Comparison of ENCODE assay signal across 32 cellular contexts in the genomic region with DNA sequence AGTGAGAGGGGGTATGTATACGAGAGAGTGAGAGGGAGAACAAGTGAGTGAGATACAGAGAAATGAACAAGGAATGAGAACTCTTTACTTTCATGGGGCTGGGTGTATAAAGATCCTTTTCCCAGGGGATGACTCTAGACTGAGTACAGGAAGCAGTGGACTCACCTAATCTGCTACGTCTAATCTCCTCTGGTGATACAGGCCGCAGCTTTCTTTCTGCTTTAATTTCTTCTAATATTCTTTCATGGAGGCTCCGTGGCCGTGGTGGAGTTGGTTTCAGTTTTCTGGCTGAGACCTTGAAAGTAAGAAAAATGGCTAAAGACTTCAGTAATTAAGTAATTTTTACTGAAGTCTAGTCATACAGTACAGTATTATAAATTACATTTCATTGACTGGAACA.
"Had no signal": no experiment of that assay in that cellular context is flagged by ENCODE, and none has a peak within 500 bp of the region (broad histone marks: within the 10 kb centered on the region; RNA-seq: fewer than 3 reads in every experiment).

No MANE protein-coding gene starts in this region.

- H3K27me3 Mint-ChIP-seq: activated CD4-positive, alpha-beta memory T cell treated with anti-CD3 and anti-CD28 coated beads, Interleukin-2, amount 10 ng/mL, durations not matched to agents 7 days and 5 days; activated CD8-positive, alpha-beta memory T cell treated with anti-CD3 and anti-CD28 coated beads, Interleukin-2, amount 10 ng/mL, durations not matched to agents 7 days and 5 days; activated naive CD8-positive, alpha-beta T cell had no signal

- ATAC-seq: activated CD8-positive, alpha-beta memory T cell treated with anti-CD3 and anti-CD28 coated beads, Interleukin-2, amount 10 ng/mL, durations not matched to agents 7 days and 5 days; body of pancreas; Right ventricle myocardium inferior; SK-N-SH treated with all-trans-retinoic acid at 6 μM for 48 hours had no signal

- H3K9me3 Mint-ChIP-seq: activated CD4-positive, alpha-beta memory T cell treated with anti-CD3 and anti-CD28 coated beads, Interleukin-2, amount 10 ng/mL, durations not matched to agents 7 days and 5 days; activated naive CD4-positive, alpha-beta T cell treated with anti-CD3 and anti-CD28 coated beads, Interleukin-2, amount 10 ng/mL, durations not matched to agents 7 days and 5 days had no signal

- H3K4me3 ChIP-seq: ascending aorta, body of pancreas, breast epithelium, PC-9 had no signal

- H3K27me3 ChIP-seq: ascending aorta, body of pancreas, breast epithelium had no signal

- H3K4me1 Mint-ChIP-seq: activated CD4-positive, alpha-beta memory T cell treated with anti-CD3 and anti-CD28 coated beads, Interleukin-2, amount 10 ng/mL, durations not matched to agents 7 days and 5 days; activated CD8-positive, alpha-beta memory T cell treated with anti-CD3 and anti-CD28 coated beads, Interleukin-2, amount 10 ng/mL, durations not matched to agents 7 days and 5 days; activated naive CD4-positive, alpha-beta T cell treated with anti-CD3 and anti-CD28 coated beads, Interleukin-2, amount 10 ng/mL, durations not matched to agents 7 days and 5 days had no signal

- H3K4me3 Mint-ChIP-seq: activated CD4-positive, alpha-beta memory T cell treated with anti-CD3 and anti-CD28 coated beads, Interleukin-2, amount 10 ng/mL, durations not matched to agents 7 days and 5 days; activated CD8-positive, alpha-beta memory T cell treated with anti-CD3 and anti-CD28 coated beads, Interleukin-2, amount 10 ng/mL, durations not matched to agents 7 days and 5 days; activated naive CD4-positive, alpha-beta T cell treated with anti-CD3 and anti-CD28 coated beads, Interleukin-2, amount 10 ng/mL, durations not matched to agents 7 days and 5 days; activated naive CD8-positive, alpha-beta T cell had no signal

- DNase-seq: activated CD4-positive, alpha-beta memory T cell treated with anti-CD3 and anti-CD28 coated beads, Interleukin-2, amount 10 ng/mL, durations not matched to agents 7 days and 5 days; activated CD4-positive, alpha-beta T cell treated with anti-CD3 and anti-CD28 coated beads for 1 hour; activated CD4-positive, alpha-beta T cell treated with anti-CD3 and anti-CD28 coated beads for 48 hours; activated CD4-positive, CD25-positive, alpha-beta regulatory T cell; activated CD8-positive, alpha-beta memory T cell treated with anti-CD3 and anti-CD28 coated beads for 24 hours; activated CD8-positive, alpha-beta memory T cell treated with anti-CD3 and anti-CD28 coated beads, Interleukin-2, amount 10 ng/mL, durations not matched to agents 7 days and 5 days; activated CD8-positive, alpha-beta memory T cell treated with anti-CD3 and anti-CD28 coated beads, Interleukin-2, amount 50 U/mL, for 48 hours; activated effector memory CD4-positive, alpha-beta T cell treated with Interleukin-2 at 50 U/mL for 16 hours; activated naive CD4-positive, alpha-beta T cell treated with anti-CD3 and anti-CD28 coated beads, Interleukin-2, amount 10 ng/mL, durations not matched to agents 7 days and 5 days; activated T-cell treated with anti-CD3 and anti-CD28 coated beads, Interleukin-2, amount 50 U/mL, for 48 hours; amygdala; body of pancreas; Karpas-422; NCI-H1105; NCI-H1436 treated with DMSO at 0.1 percent for 48 hours; NCI-H1694 treated with DMSO at 0.1 percent for 48 hours; NCI-H2029; NCI-H345; NCI-H510A treated with DMSO at 0.1 percent for 48 hours; NCI-H526 treated with DMSO at 0.1 percent for 48 hours; NK-92 treated with Interleukin-12 subunit alpha and Interleukin-12 subunit beta, amount 100 ng/mL, for 24 hours; PC-9; SIG-M5; T-helper 1 cell; T-helper 2 cell; T-helper 9 cell had no signal

- H3K27ac Mint-ChIP-seq: activated CD4-positive, alpha-beta memory T cell treated with anti-CD3 and anti-CD28 coated beads, Interleukin-2, amount 10 ng/mL, durations not matched to agents 7 days and 5 days; activated CD8-positive, alpha-beta memory T cell treated with anti-CD3 and anti-CD28 coated beads, Interleukin-2, amount 10 ng/mL, durations not matched to agents 7 days and 5 days; activated naive CD4-positive, alpha-beta T cell treated with anti-CD3 and anti-CD28 coated beads, Interleukin-2, amount 10 ng/mL, durations not matched to agents 7 days and 5 days; activated naive CD8-positive, alpha-beta T cell had no signal

- H3K9me3 ChIP-seq: ascending aorta, body of pancreas had no signal

- H3K36me3 ChIP-seq: breast epithelium had no signal

- H3K27ac ChIP-seq: ascending aorta, body of pancreas, breast epithelium, PC-9, VCaP had no signal

- H3K36me3 Mint-ChIP-seq: activated naive CD4-positive, alpha-beta T cell treated with anti-CD3 and anti-CD28 coated beads, Interleukin-2, amount 10 ng/mL, durations not matched to agents 7 days and 5 days had no signal
